15 cellular contexts compared by ENCODE assay signal in the genomic region with DNA sequence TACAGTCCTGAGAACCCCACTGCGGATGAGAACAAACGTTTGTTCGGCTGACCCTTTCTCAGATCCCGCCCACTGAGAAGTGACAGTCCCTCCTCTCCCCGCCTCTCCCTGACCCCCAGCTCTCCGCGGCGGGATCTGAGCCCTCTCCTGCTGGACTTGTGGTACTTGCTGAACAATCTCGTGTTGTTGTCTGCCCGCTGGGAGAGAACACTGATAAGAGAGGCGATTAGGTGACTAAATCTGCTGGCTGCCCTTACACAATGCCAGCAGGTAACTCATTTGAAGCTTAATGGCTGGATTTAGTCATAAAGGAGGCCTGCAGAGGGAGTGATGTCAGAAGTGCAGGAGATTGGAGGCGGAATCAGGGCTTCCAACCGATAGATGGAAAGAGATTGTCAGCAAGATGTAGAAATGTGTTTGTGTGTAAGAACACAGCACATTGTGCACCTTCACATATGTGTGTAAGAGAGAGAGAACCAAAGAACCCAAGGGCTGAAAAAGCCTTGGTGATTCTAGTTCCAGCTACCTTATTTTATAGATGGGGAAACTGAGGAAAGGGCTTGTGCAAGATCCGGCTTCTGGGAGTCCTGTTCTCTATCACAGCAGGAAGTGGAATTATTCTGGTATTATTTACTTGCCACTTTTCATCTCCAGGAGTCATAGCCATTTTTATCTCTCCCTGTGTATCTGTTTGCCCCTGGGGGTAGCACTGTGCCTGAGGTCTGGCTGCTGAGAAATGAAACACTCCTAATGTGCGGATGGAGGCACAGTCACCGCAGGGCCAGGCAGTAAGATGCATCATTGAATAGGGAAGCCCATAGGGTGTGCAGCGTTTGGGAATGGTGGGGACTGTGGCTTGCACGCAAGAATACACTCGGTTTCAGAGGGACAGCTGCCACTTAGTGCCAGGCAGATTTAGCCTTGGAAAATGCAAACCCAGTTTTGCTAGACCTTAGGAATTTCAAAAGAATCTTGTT.
DNase-seq lines count a peak whose midpoint lies in the region; ATAC-seq, FAIRE-seq and TF ChIP-seq lines count a peak whose summit lies in the region.
"Had no signal": no experiment of that assay in that cellular context is flagged by ENCODE, and none has a peak within 500 bp of the region (broad histone marks: within the 10 kb centered on the region; RNA-seq: fewer than 3 reads in every experiment).

No MANE protein-coding gene starts in this region.

- no peak overlapping the region for H3K27ac Mint-ChIP-seq in GM23338
- H3K27ac Mint-ChIP-seq: activated CD8-positive, alpha-beta memory T cell treated with anti-CD3 and anti-CD28 coated beads, Interleukin-2, amount 10 ng/mL, durations not matched to agents 7 days and 5 days; activated naive CD8-positive, alpha-beta T cell; stimulated activated effector memory CD8-positive, alpha-beta T cell treated with anti-CD3 and anti-CD28 coated beads, Interleukin-12 subunit alpha, Interleukin-12 subunit beta, amount 100 ng/mL, for 72 hours had no signal

- H3K9me2 ChIP-seq in GM23338 (ENCODE audit: insufficient read depth) = no peaks in the 10 kb centered on the region

- peaks cover 4% of the 10 kb centered on the region; the same call in 2 of the 3 replicates for H3K9me3 Mint-ChIP-seq in GM23338
- peaks cover 3% of the 10 kb centered on the region for H3K9me3 Mint-ChIP-seq in activated T-cell treated with anti-CD3 and anti-CD28 coated beads, Interleukin-2, amount 50 U/mL, for 4 hours

- peak overlapping the region; percentile 76 for H2AFZ ChIP-seq in GM23338

- TF ChIP-seq POLR2A in esophagus muscularis mucosa (IDR thresholded peaks at IDR 0.05; ENCODE audit: low read depth) = no peak

- H3K4me3 ChIP-seq in GM23338 (peak overlapping the region; percentile 39), NT2/D1 (ENCODE audit: insufficient read length, low read depth) (no peak overlapping the region), pancreas (no peak overlapping the region), esophagus muscularis mucosa (no peak overlapping the region)
- H3K4me3 ChIP-seq: BLaER1, left lung had no signal

- peak; percentile 62 for DNase-seq in GM23338 (ENCODE audit: low spot score)
- peak; percentile 48 for DNase-seq in NT2/D1 (ENCODE audit: low read depth, low spot score)
- peak in 23 of 42 donors; percentile 20 to 70 (median 37) for DNase-seq in head of caudate nucleus
- DNase-seq in pancreas = peak in 4 of 6 donors; percentile 23 to 51 (median 38)
- no peak for DNase-seq in GM19240 (ENCODE audit: insufficient read length, low spot score)
- no peak for DNase-seq in activated T-cell treated with anti-CD3 and anti-CD28 coated beads, Interleukin-2, amount 50 U/mL, for 4 hours
- no peak for DNase-seq in NCI-H345 treated with DMSO at 0.1 percent for 48 hours (lab: John Stamatoyannopoulos, UW; ENCODE audit: unreplicated experiment)
- DNase-seq in esophagus muscularis mucosa (ENCODE audit: extremely low spot score) = no peak
- DNase-seq: activated CD8-positive, alpha-beta memory T cell treated with anti-CD3 and anti-CD28 coated beads, Interleukin-2, amount 10 ng/mL, durations not matched to agents 7 days and 5 days; foreskin fibroblast; GDM1; left lung had no signal

- TF ChIP-seq CTCF in GM23338 (conservative IDR thresholded peaks at IDR 0.05; ENCODE audit: low read depth in 2 of 2) (no peak), pancreas (IDR thresholded peaks at IDR 0.05) (no peak), esophagus muscularis mucosa (IDR thresholded peaks at IDR 0.05) (no peak)

- TF ChIP-seq EP300 in esophagus muscularis mucosa (IDR thresholded peaks at IDR 0.05) = no peak

- H3K27ac ChIP-seq in GM23338 (ENCODE audit: low read depth) = no peak overlapping the region
- H3K27ac ChIP-seq in pancreas = no peak overlapping the region
- no peak overlapping the region for H3K27ac ChIP-seq in esophagus muscularis mucosa (replicated peaks in 1 of 4)
- H3K27ac ChIP-seq: BLaER1, left lung had no signal

- peaks cover 14% of the 10 kb centered on the region for H3K27me3 Mint-ChIP-seq in GM23338 (ENCODE audit: insufficient read depth, low read depth, poor library complexity)
- no peaks in the 10 kb centered on the region for H3K27me3 Mint-ChIP-seq in activated T-cell treated with anti-CD3 and anti-CD28 coated beads, Interleukin-2, amount 50 U/mL, for 4 hours (ENCODE audit: low read depth)
- H3K27me3 Mint-ChIP-seq: activated CD8-positive, alpha-beta memory T cell treated with anti-CD3 and anti-CD28 coated beads, Interleukin-2, amount 10 ng/mL, durations not matched to agents 7 days and 5 days had no signal

- no peaks in the 10 kb centered on the region for H3K36me3 ChIP-seq in GM23338 (ENCODE audit: insufficient read depth)
- no peaks in the 10 kb centered on the region for H3K36me3 ChIP-seq in NT2/D1 (ENCODE audit: insufficient read depth, insufficient read length, low read length)
- H3K36me3 ChIP-seq in pancreas = no peaks in the 10 kb centered on the region
- no peaks in the 10 kb centered on the region for H3K36me3 ChIP-seq in esophagus muscularis mucosa
- H3K36me3 ChIP-seq: BLaER1, left lung had no signal

- FAIRE-seq in pancreas (lab: Jason Lieb, UNC) = no peak

- H3K4me1 Mint-ChIP-seq in GM23338 = peaks cover 11% of the 10 kb centered on the region
- no peaks in the 10 kb centered on the region for H3K4me1 Mint-ChIP-seq in activated T-cell treated with anti-CD3 and anti-CD28 coated beads, Interleukin-2, amount 50 U/mL, for 4 hours (ENCODE audit: low read depth)
- H3K4me1 Mint-ChIP-seq: activated CD8-positive, alpha-beta memory T cell treated with anti-CD3 and anti-CD28 coated beads, Interleukin-2, amount 10 ng/mL, durations not matched to agents 7 days and 5 days; stimulated activated effector memory CD8-positive, alpha-beta T cell treated with anti-CD3 and anti-CD28 coated beads, Interleukin-12 subunit alpha, Interleukin-12 subunit beta, amount 100 ng/mL, for 72 hours had no signal

- WGBS in pancreas, 2 donors = 30 to 31% methylated on average over 19 of the region's 19 CpGs
- WGBS in esophagus muscularis mucosa = 70% methylated on average over 16 of the region's 19 CpGs

- H3K36me3 Mint-ChIP-seq in GM23338 (ENCODE audit: low read depth) = no peaks in the 10 kb centered on the region
- H3K36me3 Mint-ChIP-seq in activated T-cell treated with anti-CD3 and anti-CD28 coated beads, Interleukin-2, amount 50 U/mL, for 4 hours (ENCODE audit: insufficient read depth) = no peaks in the 10 kb centered on the region
- H3K36me3 Mint-ChIP-seq: activated CD8-positive, alpha-beta memory T cell treated with anti-CD3 and anti-CD28 coated beads, Interleukin-2, amount 10 ng/mL, durations not matched to agents 7 days and 5 days; activated naive CD8-positive, alpha-beta T cell; stimulated activated effector memory CD8-positive, alpha-beta T cell treated with anti-CD3 and anti-CD28 coated beads, Interleukin-12 subunit alpha, Interleukin-12 subunit beta, amount 100 ng/mL, for 72 hours had no signal

- peak overlapping the region; percentile 54 for H3K4me3 Mint-ChIP-seq in GM23338
- H3K4me3 Mint-ChIP-seq in activated T-cell treated with anti-CD3 and anti-CD28 coated beads, Interleukin-2, amount 50 U/mL, for 4 hours = no peak overlapping the region
- H3K4me3 Mint-ChIP-seq: activated CD8-positive, alpha-beta memory T cell treated with anti-CD3 and anti-CD28 coated beads, Interleukin-2, amount 10 ng/mL, durations not matched to agents 7 days and 5 days; activated naive CD8-positive, alpha-beta T cell; stimulated activated effector memory CD8-positive, alpha-beta T cell treated with anti-CD3 and anti-CD28 coated beads, Interleukin-12 subunit alpha, Interleukin-12 subunit beta, amount 100 ng/mL, for 72 hours had no signal

- H3K9me3 ChIP-seq in NT2/D1 (ENCODE audit: insufficient read depth, low read length) (no peaks in the 10 kb centered on the region), pancreas (no peaks in the 10 kb centered on the region), esophagus muscularis mucosa (no peaks in the 10 kb centered on the region)
- H3K9me3 ChIP-seq: BLaER1, left lung had no signal

- intact Hi-C loops in head of caudate nucleus (cut with DNase I) (no loop called here), pancreas (cut with DNase I) (no loop called here), esophagus muscularis mucosa (cut with DNase I) (no loop called here)

- H4K20me1 ChIP-seq in GM23338 (replicated peaks; ENCODE audit: insufficient read depth) = no peaks in the 10 kb centered on the region
- H4K20me1 ChIP-seq: BLaER1 had no signal

- no peak overlapping the region for H3K9ac ChIP-seq in NT2/D1 (ENCODE audit: insufficient read length, low read depth)
- H3K9ac ChIP-seq: BLaER1 had no signal

- H3K27me3 ChIP-seq in GM23338 (ENCODE audit: insufficient read depth) (no peaks in the 10 kb centered on the region; the same call in 1 of the 2 replicates), NT2/D1 (ENCODE audit: insufficient read depth, insufficient read length) (peaks cover 6% of the 10 kb centered on the region), pancreas (no peaks in the 10 kb centered on the region), esophagus muscularis mucosa (peaks cover 0 to 33% (median 0%) of the 10 kb centered on the region in 4 donors)
- H3K27me3 ChIP-seq: BLaER1 had no signal

- H3K4me1 ChIP-seq in GM23338 (ENCODE audit: insufficient read depth) (peaks cover 9% of the 10 kb centered on the region; the same call in 1 of the 2 replicates), NT2/D1 (ENCODE audit: insufficient read depth, insufficient read length) (peaks cover 4% of the 10 kb centered on the region), pancreas (no peaks in the 10 kb centered on the region), esophagus muscularis mucosa (no peaks in the 10 kb centered on the region)
- H3K4me1 ChIP-seq: BLaER1, left lung had no signal

- H3F3A ChIP-seq in GM23338 (replicated peaks; ENCODE audit: low read depth) = no peaks in the 10 kb centered on the region

- ATAC-seq in GM23338 = peak; percentile 94
- ATAC-seq in pancreas = peak; percentile 69 to 94 (median 81)
- no peak for ATAC-seq in activated T-cell treated with anti-CD3 and anti-CD28 coated beads, Interleukin-2, amount 50 U/mL, for 4 hours
- ATAC-seq: activated CD8-positive, alpha-beta memory T cell treated with anti-CD3 and anti-CD28 coated beads, Interleukin-2, amount 10 ng/mL, durations not matched to agents 7 days and 5 days; left lung; stimulated activated effector memory CD8-positive, alpha-beta T cell treated with anti-CD3 and anti-CD28 coated beads, Interleukin-12 subunit alpha, Interleukin-12 subunit beta, amount 100 ng/mL, for 72 hours had no signal

- peak overlapping the region; percentile 72 for H3K4me2 ChIP-seq in GM23338
- H3K4me2 ChIP-seq: BLaER1 had no signal

- no peaks in the 10 kb centered on the region for H3K79me2 ChIP-seq in GM23338 (replicated peaks; ENCODE audit: insufficient read depth)

TF ChIP-seq in GM23338, 12 proteins besides CTCF, POLR2A, EP300 and RAD21 (continues in another document):
- TF ChIP-seq ZNF114 (CRISPR knock-in tag; IDR thresholded peaks at IDR 0.05) (no peak), EZH2phosphoT487 (IDR thresholded peaks at IDR 0.05; ENCODE audit: unreplicated experiment) (no peak)

Comparison
In these comparisons a context has a peak if more than half of its experiments do, and no peak if none do; other contexts are left out.
1. ATAC-seq: peak in GM23338 (single experiment) and pancreas (4 of 4); none in activated T-cell treated with anti-CD3 and anti-CD28 coated beads, Interleukin-2, amount 50 U/mL, for 4 hours (0 of 2).
2. DNase-seq: peak in GM23338 (single experiment), NT2/D1 (single experiment), head of caudate nucleus (23 of 42) and pancreas (4 of 6); none in GM19240 (single experiment), activated T-cell treated with anti-CD3 and anti-CD28 coated beads, Interleukin-2, amount 50 U/mL, for 4 hours (single experiment), NCI-H345 treated with DMSO at 0.1 percent for 48 hours (single experiment) and esophagus muscularis mucosa (single experiment).